Comparison of ENCODE assay signal across 24 cellular contexts in genomic region chr15:95503640-95504225, GRCh38.
DNase-seq lines count a peak whose midpoint lies in the region; ATAC-seq and TF ChIP-seq lines count a peak whose summit lies in the region.
"Had no signal": no experiment of that assay in that cellular context is flagged by ENCODE, and none has a peak within 500 bp of the region (broad histone marks: within the 10 kb centered on the region; RNA-seq: fewer than 3 reads in every experiment).

No MANE protein-coding gene starts in this region.

- no peaks in the 10 kb centered on the region for H3K9me3 ChIP-seq in SJCRH30 (replicated peaks)
- H3K9me3 ChIP-seq: pancreas, Peyer's patch had no signal

- intact Hi-C loops in activated CD8-positive, alpha-beta T cell treated with anti-CD3 and anti-CD28 coated beads for 36 hours (cut with micrococcal nuclease) = no loop called here

- H3K27ac Mint-ChIP-seq in activated CD8-positive, alpha-beta T cell treated with anti-CD3 and anti-CD28 coated beads for 36 hours = no peak overlapping the region
- H3K27ac Mint-ChIP-seq in activated CD8-positive, alpha-beta T cell treated with anti-CD3 and anti-CD28 coated beads, Interleukin-2, amount 10 ng/mL, durations not matched to agents 7 days and 5 days = no peak overlapping the region
- no peak overlapping the region for H3K27ac Mint-ChIP-seq in stimulated activated effector memory CD8-positive, alpha-beta T cell treated with anti-CD3 and anti-CD28 coated beads, Interleukin-12 subunit alpha, Interleukin-12 subunit beta, amount 100 ng/mL, for 72 hours
- H3K27ac Mint-ChIP-seq: stimulated activated naive CD8-positive, alpha-beta T cell treated with anti-CD3 and anti-CD28 coated beads, Interleukin-15, Interleukin-2, amounts not matched to agents 100 ng/mL and 50 ng/mL, for 24 hours; type B pancreatic cell had no signal

- H3K9me3 Mint-ChIP-seq in activated CD8-positive, alpha-beta T cell treated with anti-CD3 and anti-CD28 coated beads for 36 hours = no peaks in the 10 kb centered on the region
- H3K9me3 Mint-ChIP-seq in activated CD8-positive, alpha-beta T cell treated with anti-CD3 and anti-CD28 coated beads, Interleukin-2, amount 10 ng/mL, durations not matched to agents 7 days and 5 days (ENCODE audit: insufficient read depth) = no peaks in the 10 kb centered on the region
- H3K9me3 Mint-ChIP-seq in stimulated activated effector memory CD8-positive, alpha-beta T cell treated with anti-CD3 and anti-CD28 coated beads, Interleukin-12 subunit alpha, Interleukin-12 subunit beta, amount 100 ng/mL, for 72 hours = no peaks in the 10 kb centered on the region
- H3K9me3 Mint-ChIP-seq: stimulated activated naive CD8-positive, alpha-beta T cell treated with anti-CD3 and anti-CD28 coated beads, Interleukin-15, Interleukin-2, amounts not matched to agents 100 ng/mL and 50 ng/mL, for 24 hours; type B pancreatic cell had no signal

- no peaks in the 10 kb centered on the region for H3K36me3 ChIP-seq in SJCRH30
- H3K36me3 ChIP-seq: pancreas, Peyer's patch had no signal

- no peak overlapping the region for H3K4me3 ChIP-seq in SJCRH30
- H3K4me3 ChIP-seq: dorsolateral prefrontal cortex, pancreas, Peyer's patch had no signal

- POLR2A ChIA-PET in activated CD8-positive, alpha-beta T cell treated with anti-CD3 and anti-CD28 coated beads for 36 hours (lab: Charles Lee) = no interaction called here
- POLR2A ChIA-PET in activated CD8-positive, alpha-beta T cell treated with anti-CD3 and anti-CD28 coated beads, Interleukin-2, amount 10 ng/mL, durations not matched to agents 7 days and 5 days (lab: Charles Lee) = no interaction called here

- H3K4me3 Mint-ChIP-seq in activated CD8-positive, alpha-beta T cell treated with anti-CD3 and anti-CD28 coated beads for 36 hours = no peak overlapping the region
- H3K4me3 Mint-ChIP-seq in activated CD8-positive, alpha-beta T cell treated with anti-CD3 and anti-CD28 coated beads, Interleukin-2, amount 10 ng/mL, durations not matched to agents 7 days and 5 days = no peak overlapping the region
- no peak overlapping the region for H3K4me3 Mint-ChIP-seq in stimulated activated effector memory CD8-positive, alpha-beta T cell treated with anti-CD3 and anti-CD28 coated beads, Interleukin-12 subunit alpha, Interleukin-12 subunit beta, amount 100 ng/mL, for 72 hours
- H3K4me3 Mint-ChIP-seq: stimulated activated naive CD8-positive, alpha-beta T cell treated with anti-CD3 and anti-CD28 coated beads, Interleukin-15, Interleukin-2, amounts not matched to agents 100 ng/mL and 50 ng/mL, for 24 hours; type B pancreatic cell had no signal

- TF ChIP-seq CTCF in activated CD8-positive, alpha-beta T cell treated with anti-CD3 and anti-CD28 coated beads for 36 hours (IDR thresholded peaks at IDR 0.05) = no peak
- TF ChIP-seq CTCF in omental fat pad (IDR thresholded peaks at IDR 0.05) = no peak

- no peaks in the 10 kb centered on the region for H3K36me3 Mint-ChIP-seq in activated CD8-positive, alpha-beta T cell treated with anti-CD3 and anti-CD28 coated beads for 36 hours (ENCODE audit: low read depth)
- no peaks in the 10 kb centered on the region for H3K36me3 Mint-ChIP-seq in activated CD8-positive, alpha-beta T cell treated with anti-CD3 and anti-CD28 coated beads, Interleukin-2, amount 10 ng/mL, durations not matched to agents 7 days and 5 days (ENCODE audit: low read depth)
- no peaks in the 10 kb centered on the region for H3K36me3 Mint-ChIP-seq in stimulated activated effector memory CD8-positive, alpha-beta T cell treated with anti-CD3 and anti-CD28 coated beads, Interleukin-12 subunit alpha, Interleukin-12 subunit beta, amount 100 ng/mL, for 72 hours
- H3K36me3 Mint-ChIP-seq: type B pancreatic cell had no signal

- H3K27me3 Mint-ChIP-seq in activated CD8-positive, alpha-beta T cell treated with anti-CD3 and anti-CD28 coated beads for 36 hours = no peaks in the 10 kb centered on the region
- H3K27me3 Mint-ChIP-seq in activated CD8-positive, alpha-beta T cell treated with anti-CD3 and anti-CD28 coated beads, Interleukin-2, amount 10 ng/mL, durations not matched to agents 7 days and 5 days (ENCODE audit: low read depth) = peaks cover 12% of the 10 kb centered on the region
- H3K27me3 Mint-ChIP-seq: stimulated activated naive CD8-positive, alpha-beta T cell treated with anti-CD3 and anti-CD28 coated beads, Interleukin-15, Interleukin-2, amounts not matched to agents 100 ng/mL and 50 ng/mL, for 24 hours; type B pancreatic cell had no signal

- CTCF ChIA-PET in activated CD8-positive, alpha-beta T cell treated with anti-CD3 and anti-CD28 coated beads for 36 hours (lab: Charles Lee) = no interaction called here
- CTCF ChIA-PET in activated CD8-positive, alpha-beta T cell treated with anti-CD3 and anti-CD28 coated beads, Interleukin-2, amount 10 ng/mL, durations not matched to agents 7 days and 5 days (lab: Charles Lee) = no interaction called here

- peaks cover 5% of the 10 kb centered on the region for H3K4me1 Mint-ChIP-seq in activated CD8-positive, alpha-beta T cell treated with anti-CD3 and anti-CD28 coated beads for 36 hours (ENCODE audit: low read depth)
- H3K4me1 Mint-ChIP-seq in activated CD8-positive, alpha-beta T cell treated with anti-CD3 and anti-CD28 coated beads, Interleukin-2, amount 10 ng/mL, durations not matched to agents 7 days and 5 days (ENCODE audit: low read depth) = peaks cover 12% of the 10 kb centered on the region
- H3K4me1 Mint-ChIP-seq in stimulated activated effector memory CD8-positive, alpha-beta T cell treated with anti-CD3 and anti-CD28 coated beads, Interleukin-12 subunit alpha, Interleukin-12 subunit beta, amount 100 ng/mL, for 72 hours = no peaks in the 10 kb centered on the region

- peaks cover 5% of the 10 kb centered on the region; the same call in 1 of the 2 replicates for H3K4me1 ChIP-seq in SJCRH30
- H3K4me1 ChIP-seq: pancreas, Peyer's patch had no signal

- peak; percentile 61 for ATAC-seq in activated CD8-positive, alpha-beta T cell treated with anti-CD3 and anti-CD28 coated beads for 36 hours
- no peak for ATAC-seq in activated CD8-positive, alpha-beta T cell treated with anti-CD3 and anti-CD28 coated beads, Interleukin-2, amount 10 ng/mL, durations not matched to agents 7 days and 5 days
- ATAC-seq in GM18870 (IDR thresholded peaks at IDR 0.05; ENCODE audit: unreplicated experiment) = peak; percentile 88
- peak; percentile 77 for ATAC-seq in HG03378 (IDR thresholded peaks at IDR 0.05; ENCODE audit: unreplicated experiment)
- peak; percentile 75 for ATAC-seq in stimulated activated effector memory CD8-positive, alpha-beta T cell treated with anti-CD3 and anti-CD28 coated beads, Interleukin-12 subunit alpha, Interleukin-12 subunit beta, amount 100 ng/mL, for 72 hours
- ATAC-seq in omental fat pad (ENCODE audit: low FRiP score) = no peak
- ATAC-seq: pancreas, sciatic nerve had no signal

- DNase-seq in activated CD8-positive, alpha-beta T cell treated with anti-CD3 and anti-CD28 coated beads for 36 hours = peak; percentile 5
- DNase-seq in activated CD8-positive, alpha-beta T cell treated with anti-CD3 and anti-CD28 coated beads, Interleukin-2, amount 10 ng/mL, durations not matched to agents 7 days and 5 days = no peak
- DNase-seq in stimulated activated effector memory CD8-positive, alpha-beta T cell treated with anti-CD3 and anti-CD28 coated beads, Interleukin-12 subunit alpha, Interleukin-12 subunit beta, amount 100 ng/mL, for 72 hours (ENCODE audit: low spot score in 2 of 2) = no peak
- DNase-seq in SJCRH30 (no peak), NCI-H526 treated with DMSO at 0.1 percent for 48 hours (lab: John Stamatoyannopoulos, UW) (no peak), omental fat pad (ENCODE audit: low spot score) (no peak)
- DNase-seq: activated CD4-positive, CD25-positive, alpha-beta regulatory T cell; activated gamma-delta T cell; amygdala; Calu3; caudate nucleus; dorsolateral prefrontal cortex; EL; KBM-7; kidney; NCI-H187 treated with DMSO at 0.1 percent for 48 hours; NK-92 treated with Interleukin-12 subunit alpha and Interleukin-12 subunit beta, amount 100 ng/mL, for 24 hours; pancreas; Peyer's patch had no signal

- no peaks in the 10 kb centered on the region for H3K27me3 ChIP-seq in SJCRH30
- H3K27me3 ChIP-seq: dorsolateral prefrontal cortex, pancreas, Peyer's patch had no signal

- no peak overlapping the region for H3K27ac ChIP-seq in SJCRH30
- H3K27ac ChIP-seq: dorsolateral prefrontal cortex, pancreas, Peyer's patch had no signal

Comparison
In these comparisons a context has a peak if more than half of its experiments do, and no peak if none do; other contexts are left out.
1. ATAC-seq: peak in activated CD8-positive, alpha-beta T cell treated with anti-CD3 and anti-CD28 coated beads for 36 hours (single experiment), GM18870 (single experiment), HG03378 (single experiment) and stimulated activated effector memory CD8-positive, alpha-beta T cell treated with anti-CD3 and anti-CD28 coated beads, Interleukin-12 subunit alpha, Interleukin-12 subunit beta, amount 100 ng/mL, for 72 hours (single experiment); none in activated CD8-positive, alpha-beta T cell treated with anti-CD3 and anti-CD28 coated beads, Interleukin-2, amount 10 ng/mL, durations not matched to agents 7 days and 5 days (single experiment) and omental fat pad (single experiment).